11 cellular contexts compared by ENCODE assay signal in the genomic region with DNA sequence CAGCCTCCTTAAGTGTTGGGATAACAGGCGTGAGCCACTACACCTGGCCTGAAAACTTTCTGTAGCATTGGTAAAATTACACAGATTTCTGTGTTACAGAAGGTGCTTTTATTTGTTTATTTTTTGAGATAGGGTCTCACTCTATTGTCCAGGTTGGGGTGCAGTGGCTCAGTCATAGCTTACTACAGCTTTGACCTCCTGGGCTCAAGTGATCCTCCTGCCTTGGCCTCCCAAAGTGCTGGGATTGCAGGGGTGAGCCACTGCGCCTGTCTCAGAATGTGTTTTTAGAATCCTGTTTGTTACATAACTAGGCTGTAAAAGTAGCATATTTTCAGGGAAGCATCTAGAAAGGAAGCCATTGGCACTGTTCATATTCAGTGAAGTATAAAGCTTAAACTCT.
"Had no signal": no experiment of that assay in that cellular context is flagged by ENCODE, and none has a peak within 500 bp of the region (broad histone marks: within the 10 kb centered on the region; RNA-seq: fewer than 3 reads in every experiment).

No MANE protein-coding gene starts in this region.

- ATAC-seq: GM23338, HCT116 had no signal

- H3K9me3 ChIP-seq: HAP-1 had no signal

- H3K4me3 ChIP-seq: GM23248, GM23338, HAP-1 had no signal

- H3K27ac ChIP-seq: GM23248 had no signal

- FAIRE-seq: H1, H54 had no signal

- H3K4me3 Mint-ChIP-seq: GM23338, H9, HFFc6 had no signal

- H3K9me3 Mint-ChIP-seq: GM23338, H9, HFFc6 had no signal

- H3K4me1 ChIP-seq: HAP-1 had no signal

- DNase-seq: GM23248, GOT3, H7, H9, HCEC 1CT, HFFc6 had no signal

- H2AFZ ChIP-seq: GM23248, GM23338 had no signal

- H3K9ac ChIP-seq: GM23248 had no signal

- H3K4me2 ChIP-seq: GM23338 had no signal

- H3K27ac Mint-ChIP-seq: GM23338, H9, HFFc6 had no signal

- H3K4me1 Mint-ChIP-seq: GM23338, H9 had no signal
